Comparison of ENCODE assay signal across 1 cellular context in genomic region chr20:40990542-40991120, GRCh38.
A peak's percentile ranks its signal among the peaks of the same experiment; 100 is the strongest.
TF ChIP-seq lines count a peak whose summit lies in the region.

No MANE protein-coding gene starts in this region.

TF ChIP-seq in GM12878, 131 proteins besides CTCF, POLR2A, EP300 and RAD21 (continued from another document):
- TF ChIP-seq ZBTB40 (IDR thresholded peaks at IDR 0.05; ENCODE audit: borderline replicate concordance) (0 out of 2 replicates have a peak, but pooled peaks have one; percentile 23), TCF12 (IDR thresholded peaks at IDR 0.05; ENCODE audit: low read depth, low read length) (0 out of 2 replicates have a peak, but pooled peaks have one; percentile 9), BHLHE40 (IDR thresholded peaks at IDR 0.05; ENCODE audit: borderline replicate concordance in 1 of 2, low read depth in 2 of 2, low read length in 1 of 2) (peak in 1 of 2 experiments; percentile 6; a peak in 1 of 4 replicates), SMC3 (IDR thresholded peaks at IDR 0.05; ENCODE audit: borderline replicate concordance, low read length) (peak; percentile 84), IKZF1 (conservative IDR thresholded peaks at IDR 0.05) (peak; percentile 44), ZSCAN29 (IDR thresholded peaks at IDR 0.05) (0 out of 2 replicates have a peak, but pooled peaks have one; percentile 44), SIX5 (IDR thresholded peaks at IDR 0.05; ENCODE audit: low read depth, low read length, severe bottlenecking) (no peak), IRF4 (IDR thresholded peaks at IDR 0.05; ENCODE audit: low read depth, low read length) (0 out of 2 replicates have a peak, but pooled peaks have one; percentile 47), NR2F1 (conservative IDR thresholded peaks at IDR 0.05) (peak; percentile 15; the same call in 1 of the 2 replicates), POU2F2 (IDR thresholded peaks at IDR 0.05; ENCODE audit: borderline replicate concordance, low read depth, low read length) (peak; percentile 50; the same call in 1 of the 3 replicates), RBBP5 (conservative IDR thresholded peaks at IDR 0.05) (no peak), SMARCA5 (IDR thresholded peaks at IDR 0.05) (0 out of 2 replicates have a peak, but pooled peaks have one; percentile 20), CREB1 (IDR thresholded peaks at IDR 0.05; ENCODE audit: low read depth) (no peak), SUZ12 (IDR thresholded peaks at IDR 0.05; ENCODE audit: unreplicated experiment) (no peak), POLR2AphosphoS2 (IDR thresholded peaks at IDR 0.05; ENCODE audit: low read depth, low read length) (no peak), LARP7 (IDR thresholded peaks at IDR 0.05) (peak; percentile 71), YY1 (IDR thresholded peaks at IDR 0.05; ENCODE audit: low read depth, low read length) (peak; percentile 48; the same call in 1 of the 2 replicates), SMAD1 (IDR thresholded peaks at IDR 0.05; ENCODE audit: low read depth, partially characterized antibody) (no peak), MXI1 (IDR thresholded peaks at IDR 0.05; ENCODE audit: low read depth, low read length) (no peak), CBX5 (IDR thresholded peaks at IDR 0.05; ENCODE audit: low read depth) (no peak), RFX5 (IDR thresholded peaks at IDR 0.05; ENCODE audit: low read depth, low read length) (peak; percentile 31; the same call in 1 of the 2 replicates), IKZF2 (IDR thresholded peaks at IDR 0.05) (peak in 1 of 2 experiments; percentile 6; a peak in 2 of 4 replicates), MTA2 (IDR thresholded peaks at IDR 0.05; ENCODE audit: low read depth) (no peak)
- TF ChIP-seq, protein P1, sequence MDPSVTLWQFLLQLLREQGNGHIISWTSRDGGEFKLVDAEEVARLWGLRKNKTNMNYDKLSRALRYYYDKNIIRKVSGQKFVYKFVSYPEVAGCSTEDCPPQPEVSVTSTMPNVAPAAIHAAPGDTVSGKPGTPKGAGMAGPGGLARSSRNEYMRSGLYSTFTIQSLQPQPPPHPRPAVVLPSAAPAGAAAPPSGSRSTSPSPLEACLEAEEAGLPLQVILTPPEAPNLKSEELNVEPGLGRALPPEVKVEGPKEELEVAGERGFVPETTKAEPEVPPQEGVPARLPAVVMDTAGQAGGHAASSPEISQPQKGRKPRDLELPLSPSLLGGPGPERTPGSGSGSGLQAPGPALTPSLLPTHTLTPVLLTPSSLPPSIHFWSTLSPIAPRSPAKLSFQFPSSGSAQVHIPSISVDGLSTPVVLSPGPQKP (IDR thresholded peaks at IDR 0.05; ENCODE audit: low read depth, low read length): no peak
- TF ChIP-seq, protein P2, sequence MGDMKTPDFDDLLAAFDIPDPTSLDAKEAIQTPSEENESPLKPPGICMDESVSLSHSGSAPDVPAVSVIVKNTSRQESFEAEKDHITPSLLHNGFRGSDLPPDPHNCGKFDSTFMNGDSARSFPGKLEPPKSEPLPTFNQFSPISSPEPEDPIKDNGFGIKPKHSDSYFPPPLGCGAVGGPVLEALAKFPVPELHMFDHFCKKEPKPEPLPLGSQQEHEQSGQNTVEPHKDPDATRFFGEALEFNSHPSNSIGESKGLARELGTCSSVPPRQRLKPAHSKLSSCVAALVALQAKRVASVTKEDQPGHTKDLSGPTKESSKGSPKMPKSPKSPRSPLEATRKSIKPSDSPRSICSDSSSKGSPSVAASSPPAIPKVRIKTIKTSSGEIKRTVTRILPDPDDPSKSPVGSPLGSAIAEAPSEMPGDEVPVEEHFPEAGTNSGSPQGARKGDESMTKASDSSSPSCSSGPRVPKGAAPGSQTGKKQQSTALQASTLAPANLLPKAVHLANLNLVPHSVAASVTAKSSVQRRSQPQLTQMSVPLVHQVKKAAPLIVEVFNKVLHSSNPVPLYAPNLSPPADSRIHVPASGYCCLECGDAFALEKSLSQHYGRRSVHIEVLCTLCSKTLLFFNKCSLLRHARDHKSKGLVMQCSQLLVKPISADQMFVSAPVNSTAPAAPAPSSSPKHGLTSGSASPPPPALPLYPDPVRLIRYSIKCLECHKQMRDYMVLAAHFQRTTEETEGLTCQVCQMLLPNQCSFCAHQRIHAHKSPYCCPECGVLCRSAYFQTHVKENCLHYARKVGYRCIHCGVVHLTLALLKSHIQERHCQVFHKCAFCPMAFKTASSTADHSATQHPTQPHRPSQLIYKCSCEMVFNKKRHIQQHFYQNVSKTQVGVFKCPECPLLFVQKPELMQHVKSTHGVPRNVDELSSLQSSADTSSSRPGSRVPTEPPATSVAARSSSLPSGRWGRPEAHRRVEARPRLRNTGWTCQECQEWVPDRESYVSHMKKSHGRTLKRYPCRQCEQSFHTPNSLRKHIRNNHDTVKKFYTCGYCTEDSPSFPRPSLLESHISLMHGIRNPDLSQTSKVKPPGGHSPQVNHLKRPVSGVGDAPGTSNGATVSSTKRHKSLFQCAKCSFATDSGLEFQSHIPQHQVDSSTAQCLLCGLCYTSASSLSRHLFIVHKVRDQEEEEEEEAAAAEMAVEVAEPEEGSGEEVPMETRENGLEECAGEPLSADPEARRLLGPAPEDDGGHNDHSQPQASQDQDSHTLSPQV (IDR thresholded peaks at IDR 0.05): 0 out of 2 replicates have a peak, but pooled peaks have one; percentile 36
